In the genomic region with DNA sequence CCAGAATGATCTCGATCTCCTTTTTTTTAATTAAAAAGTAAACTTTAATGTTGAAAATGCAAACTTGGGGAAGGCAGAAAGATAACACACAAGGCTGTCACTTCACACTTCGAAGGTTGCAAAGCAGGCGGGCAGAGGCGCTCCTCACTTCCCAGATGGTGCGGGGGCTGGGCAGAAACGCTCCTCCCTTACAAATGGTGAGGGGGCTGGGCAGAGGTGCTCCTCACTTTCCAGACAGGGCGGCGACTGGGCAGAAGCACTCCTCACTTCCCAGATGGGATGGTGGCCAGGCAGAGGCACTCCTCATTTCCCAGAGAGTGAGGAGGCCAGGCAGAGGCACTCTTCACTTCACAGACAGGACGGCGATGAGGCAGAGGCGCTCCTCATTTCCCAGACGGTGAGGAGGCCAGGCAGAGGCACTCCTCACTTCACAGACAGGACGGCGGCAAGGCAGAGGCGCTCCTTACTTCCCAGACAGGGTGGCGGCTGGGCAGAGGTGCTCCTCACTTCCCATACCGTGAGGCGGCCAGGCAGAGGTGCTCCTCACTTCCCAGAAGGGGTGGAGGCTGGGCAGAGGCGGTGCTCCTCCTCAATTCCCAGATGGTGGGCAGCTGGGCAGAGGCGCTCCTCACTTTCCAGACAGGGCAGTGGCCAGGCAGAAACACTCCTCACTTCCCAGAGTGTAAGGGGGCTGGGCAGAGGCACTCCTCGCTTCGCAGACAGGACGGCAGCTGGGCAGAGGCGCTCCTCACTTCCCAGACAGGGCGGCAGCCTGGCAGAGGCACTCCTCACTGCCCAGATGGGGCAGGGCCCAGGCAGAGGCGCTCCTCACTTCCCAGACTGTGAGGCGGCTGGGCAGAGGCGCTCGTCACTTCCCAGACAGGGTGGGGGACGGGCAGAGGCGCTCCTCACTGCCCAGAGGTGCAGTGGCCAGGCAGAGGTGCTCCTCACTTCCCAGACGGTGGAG, we compare ENCODE assay signal across 2 cellular contexts. TPM values are rescaled to one million over a fixed set of nuclear protein-coding genes. Genes with fewer than 3 reads are reported as not detected.
"Had no signal": no experiment of that assay in that cellular context is flagged by ENCODE, and none has a peak within 500 bp of the region (broad histone marks: within the 10 kb centered on the region; RNA-seq: fewer than 3 reads in every experiment).

No MANE protein-coding gene starts in this region.

RNA-seq across cellular contexts. Expression of gene FKBP1C, which starts 16.9 kb away (rescaled TPM):
- total RNA-seq: sigmoid colon, skeletal muscle tissue had no signal
